ENCODE assay signal across 8 cellular contexts in the genomic region with DNA sequence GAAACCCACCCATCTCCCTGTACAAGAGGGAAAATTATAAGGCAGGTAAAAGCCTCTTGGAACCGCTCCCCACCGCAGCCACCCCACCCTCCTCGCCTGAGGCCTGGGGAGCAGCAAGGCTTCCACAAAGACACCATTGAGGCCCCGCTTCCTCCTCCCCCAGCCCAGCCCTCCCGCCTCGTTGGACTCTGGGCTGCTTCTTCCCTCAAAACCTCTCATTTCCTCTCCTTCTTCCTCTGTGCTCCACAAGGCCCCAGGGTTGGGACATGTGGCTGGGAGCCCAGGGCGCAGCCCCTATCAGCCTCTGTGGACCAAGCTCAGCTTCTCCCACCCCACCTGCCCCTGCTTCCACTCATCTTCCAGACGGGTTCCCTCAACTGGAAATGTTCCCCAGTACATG.
DNase-seq lines count a peak whose midpoint lies in the region; ATAC-seq and TF ChIP-seq lines count a peak whose summit lies in the region.
"Not testable (repeated sequence)": the region's sequence is repeated elsewhere in the genome, so short reads cannot be mapped to it uniquely, and the experiment has no call there.

No MANE protein-coding gene starts in this region.

- peak overlapping the region; percentile 96 for H3K4me2 ChIP-seq in BLaER1

- H3K4me1 ChIP-seq in BLaER1 (peaks cover 83% of the 10 kb centered on the region), ascending aorta (peaks cover 22 to 38% of the 10 kb centered on the region in 2 donors), heart left ventricle (peaks cover 0 to 37% (median 2%) of the 10 kb centered on the region in 12 donors)
- H3K4me1 ChIP-seq in RWPE2 (ENCODE audit: insufficient read depth, poor library complexity, severe bottlenecking); right lobe of liver; spleen: not testable (repeated sequence)

- ATAC-seq in RWPE2 (ENCODE audit: low read depth); heart left ventricle; right lobe of liver: not testable (repeated sequence)

- peak; percentile 20 to 22 for DNase-seq in Kasumi-1 (lab: John Stamatoyannopoulos, UW)
- DNase-seq in NB4 (ENCODE audit: low read depth): peak; percentile 83
- DNase-seq in RWPE2 (ENCODE audit: low spot score): peak; percentile 48
- not testable (repeated sequence) for DNase-seq in ascending aorta (ENCODE audit: low spot score in 2 of 2)
- peak in 3 of 5 donors; percentile 38 to 65 (median 45) for DNase-seq in heart left ventricle
- peak in 2 of 3 donors; percentile 7 to 15 for DNase-seq in right lobe of liver
- DNase-seq in spleen: peak; percentile 56

- H3K9ac ChIP-seq in BLaER1: peak overlapping the region; percentile 75

- H3K27ac ChIP-seq in BLaER1 (peak overlapping the region; percentile 87), ascending aorta (peak overlapping the region; percentile 66 to 98), heart left ventricle (peak overlapping the region in 6 of 12 donors; percentile 29 to 70 (median 60))
- not testable (repeated sequence) for H3K27ac ChIP-seq in RWPE2 (ENCODE audit: poor library complexity, severe bottlenecking); right lobe of liver; spleen

- not testable (repeated sequence) for TF ChIP-seq CTCF in NB4 (IDR thresholded peaks at IDR 0.05; ENCODE audit: low read depth, low read length); RWPE2 (IDR thresholded peaks at IDR 0.05; ENCODE audit: poor library complexity, severe bottlenecking); ascending aorta (IDR thresholded peaks at IDR 0.05); heart left ventricle (IDR thresholded peaks at IDR 0.05); right lobe of liver (IDR thresholded peaks at IDR 0.05); spleen (IDR thresholded peaks at IDR 0.05 in 8 of 11, conservative IDR thresholded peaks at IDR 0.05 in 3 of 11)

- peak overlapping the region; percentile 49 for H3K4me3 ChIP-seq in BLaER1
- peak overlapping the region; percentile 21 for H3K4me3 ChIP-seq in NB4 (ENCODE audit: low read depth, low read length)
- not testable (repeated sequence) for H3K4me3 ChIP-seq in RWPE2 (ENCODE audit: severe bottlenecking); ascending aorta; heart left ventricle; right lobe of liver; spleen

- H3K27me3 ChIP-seq in BLaER1; ascending aorta; heart left ventricle; right lobe of liver; spleen (replicated peaks in 1 of 7): not testable (repeated sequence)
- H3K27me3 ChIP-seq in RWPE2 (ENCODE audit: insufficient read depth, poor library complexity, severe bottlenecking): peaks cover 16% of the 10 kb centered on the region

- not testable (repeated sequence) for TF ChIP-seq POLR2A in NB4 (IDR thresholded peaks at IDR 0.05; ENCODE audit: extremely low read depth, insufficient read length); heart left ventricle (IDR thresholded peaks at IDR 0.05); right lobe of liver (IDR thresholded peaks at IDR 0.05); spleen (IDR thresholded peaks at IDR 0.05)

- 66 to 68% (median 66%) methylated on average over 7 to 8 of the region's 8 CpGs for WGBS in heart left ventricle, 4 donors
- 65% methylated on average over 6 of the region's 8 CpGs for WGBS in right lobe of liver (ENCODE audit: insufficient coverage, low coverage, low lambda C conversion rate, missing lambda C conversion rate)
- 27 to 52% (median 44%) methylated on average over 7 to 8 of the region's 8 CpGs for WGBS in spleen, 5 donors

- not testable (repeated sequence) for H3K36me3 ChIP-seq in BLaER1; RWPE2 (ENCODE audit: low read depth); ascending aorta; heart left ventricle; right lobe of liver; spleen

- not testable (repeated sequence) for H3K9me3 ChIP-seq in BLaER1; RWPE2 (ENCODE audit: severe bottlenecking); ascending aorta; heart left ventricle; right lobe of liver; spleen

- not testable (repeated sequence) for H4K20me1 ChIP-seq in BLaER1

- intact Hi-C loops in ascending aorta (cut with DNase I); heart left ventricle (cut with DNase I); right lobe of liver (cut with DNase I); spleen (cut with DNase I; ENCODE audit: low total_unique reads): not testable (repeated sequence)
